Comparison of ENCODE assay signal across 10 cellular contexts in genomic region chr2:231947694-231948093, GRCh38. TPM values are rescaled to one million over a fixed set of nuclear protein-coding genes. Genes with fewer than 3 reads are reported as not detected.
"Had no signal": no experiment of that assay in that cellular context is flagged by ENCODE, and none has a peak within 500 bp of the region (broad histone marks: within the 10 kb centered on the region; RNA-seq: fewer than 3 reads in every experiment).

No MANE protein-coding gene starts in this region.

- FAIRE-seq: HTR-8/SVneo had no signal

- H3K4me3 Mint-ChIP-seq: IgD-negative memory B cell had no signal

- DNase-seq: IMR-90, Karpas-422, KBM-7, KG1 had no signal

- H3K4me1 Mint-ChIP-seq: IgD-negative memory B cell had no signal

- H3K36me3 Mint-ChIP-seq: IgD-negative memory B cell had no signal

- H3K9ac ChIP-seq: KMS-11 had no signal

- H3K27ac Mint-ChIP-seq: IgD-negative memory B cell had no signal

- H3K4me2 ChIP-seq: KMS-11 had no signal

- H3K27ac ChIP-seq: HL-60, KMS-11 had no signal

RNA-seq across cellular contexts. Expression of gene NPPC, which starts 21.5 kb away (rescaled TPM):
- total RNA-seq: HT-29, HT1080 had no signal
- polyA plus RNA-seq: IgD-negative memory B cell had no signal
